1 cellular context compared by ENCODE assay signal in genomic region chr7:133252858-133253521, GRCh38.
TF ChIP-seq lines count a peak whose summit lies in the region.

TSS of gene EXOC4 (plus strand) at chr7:133253078.

TF ChIP-seq in K562, 482 proteins besides CTCF, POLR2A, EP300 and RAD21 (continued from another document and continues in another):
- peak; percentile 93 for TF ChIP-seq CREB3L1 (IDR thresholded peaks at IDR 0.05; ENCODE audit: borderline replicate concordance, low read depth)
- no peak for TF ChIP-seq ZBTB8A (IDR thresholded peaks at IDR 0.05; ENCODE audit: partially characterized antibody)
- TF ChIP-seq HNRNPL (IDR thresholded peaks at IDR 0.05; ENCODE audit: low read depth, low read length) = no peak
- TF ChIP-seq LCOR (CRISPR knock-in tag; IDR thresholded peaks at IDR 0.05) = peak; percentile 59; the same call in 1 of the 2 replicates
- no peak for TF ChIP-seq KLF6 (CRISPR knock-in tag; IDR thresholded peaks at IDR 0.05; ENCODE audit: borderline replicate concordance)
- peak; percentile 90 for TF ChIP-seq SP2 (IDR thresholded peaks at IDR 0.05; ENCODE audit: extremely low read depth, low read depth, low read length, poor library complexity, severe bottlenecking)
- TF ChIP-seq CBX1 (IDR thresholded peaks at IDR 0.05; ENCODE audit: low read depth) = 0 out of 2 replicates have a peak, but pooled peaks have one; percentile 44
- TF ChIP-seq, protein P1, sequence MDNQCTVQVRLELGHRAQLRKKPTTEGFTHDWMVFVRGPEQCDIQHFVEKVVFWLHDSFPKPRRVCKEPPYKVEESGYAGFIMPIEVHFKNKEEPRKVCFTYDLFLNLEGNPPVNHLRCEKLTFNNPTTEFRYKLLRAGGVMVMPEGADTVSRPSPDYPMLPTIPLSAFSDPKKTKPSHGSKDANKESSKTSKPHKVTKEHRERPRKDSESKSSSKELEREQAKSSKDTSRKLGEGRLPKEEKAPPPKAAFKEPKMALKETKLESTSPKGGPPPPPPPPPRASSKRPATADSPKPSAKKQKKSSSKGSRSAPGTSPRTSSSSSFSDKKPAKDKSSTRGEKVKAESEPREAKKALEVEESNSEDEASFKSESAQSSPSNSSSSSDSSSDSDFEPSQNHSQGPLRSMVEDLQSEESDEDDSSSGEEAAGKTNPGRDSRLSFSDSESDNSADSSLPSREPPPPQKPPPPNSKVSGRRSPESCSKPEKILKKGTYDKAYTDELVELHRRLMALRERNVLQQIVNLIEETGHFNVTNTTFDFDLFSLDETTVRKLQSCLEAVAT (IDR thresholded peaks at IDR 0.05) = no peak; a peak in 1 of 4 replicates
- TF ChIP-seq HLTF (IDR thresholded peaks at IDR 0.05) = peak; percentile 62; the same call in 1 of the 2 replicates
- TF ChIP-seq HEY1 (CRISPR knock-in tag; IDR thresholded peaks at IDR 0.05; ENCODE audit: borderline replicate concordance) = no peak
- TF ChIP-seq, protein P2, sequence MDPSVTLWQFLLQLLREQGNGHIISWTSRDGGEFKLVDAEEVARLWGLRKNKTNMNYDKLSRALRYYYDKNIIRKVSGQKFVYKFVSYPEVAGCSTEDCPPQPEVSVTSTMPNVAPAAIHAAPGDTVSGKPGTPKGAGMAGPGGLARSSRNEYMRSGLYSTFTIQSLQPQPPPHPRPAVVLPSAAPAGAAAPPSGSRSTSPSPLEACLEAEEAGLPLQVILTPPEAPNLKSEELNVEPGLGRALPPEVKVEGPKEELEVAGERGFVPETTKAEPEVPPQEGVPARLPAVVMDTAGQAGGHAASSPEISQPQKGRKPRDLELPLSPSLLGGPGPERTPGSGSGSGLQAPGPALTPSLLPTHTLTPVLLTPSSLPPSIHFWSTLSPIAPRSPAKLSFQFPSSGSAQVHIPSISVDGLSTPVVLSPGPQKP (CRISPR knock-in tag; IDR thresholded peaks at IDR 0.05) = no peak
- no peak for TF ChIP-seq ZNF165 (CRISPR knock-in tag; IDR thresholded peaks at IDR 0.05; ENCODE audit: borderline replicate concordance)
- TF ChIP-seq OTX1 (CRISPR knock-in tag; IDR thresholded peaks at IDR 0.05) = peak; percentile 56; the same call in 1 of the 2 replicates
- 0 out of 4 replicates have a peak, but pooled peaks of 1 of the 2 experiments have one; percentile 31 for TF ChIP-seq ETV6 (IDR thresholded peaks at IDR 0.05; ENCODE audit: borderline replicate concordance in 1 of 2, low read depth in 2 of 2, low read length in 1 of 2)
- TF ChIP-seq ETV6 (CRISPR knock-in tag; IDR thresholded peaks at IDR 0.05; ENCODE audit: borderline replicate concordance) = no peak
- TF ChIP-seq ZKSCAN3 (CRISPR knock-in tag; IDR thresholded peaks at IDR 0.05) = no peak
- TF ChIP-seq KHSRP (IDR thresholded peaks at IDR 0.05) = no peak
- TF ChIP-seq MBD2 (IDR thresholded peaks at IDR 0.05; ENCODE audit: borderline replicate concordance, low read depth) = peak; percentile 99
- peak; percentile 97 for TF ChIP-seq NR2C2 (CRISPR knock-in tag; IDR thresholded peaks at IDR 0.05)
- peak; percentile 99 for TF ChIP-seq NR2C2 (tag; IDR thresholded peaks at IDR 0.05)
- peak; percentile 80 for TF ChIP-seq SIN3B (IDR thresholded peaks at IDR 0.05; ENCODE audit: low read depth)
- TF ChIP-seq NFXL1 (CRISPR knock-in tag; IDR thresholded peaks at IDR 0.05) = no peak
- no peak for TF ChIP-seq SRSF7 (optimal IDR thresholded peaks at IDR 0.05; ENCODE audit: low read depth, low read length)
- peak; percentile 94 for TF ChIP-seq ZNF143 (CRISPR knock-in tag; IDR thresholded peaks at IDR 0.05)
- TF ChIP-seq TOE1 (IDR thresholded peaks at IDR 0.05; ENCODE audit: borderline replicate concordance) = peak; percentile 8; the same call in 1 of the 2 replicates
- TF ChIP-seq TOE1 (CRISPR knock-in tag; IDR thresholded peaks at IDR 0.05; ENCODE audit: borderline replicate concordance, low read depth) = no peak
- TF ChIP-seq FOXP1 (CRISPR knock-in tag; IDR thresholded peaks at IDR 0.05) = peak; percentile 40; the same call in 1 of the 2 replicates
- TF ChIP-seq, protein P3, sequence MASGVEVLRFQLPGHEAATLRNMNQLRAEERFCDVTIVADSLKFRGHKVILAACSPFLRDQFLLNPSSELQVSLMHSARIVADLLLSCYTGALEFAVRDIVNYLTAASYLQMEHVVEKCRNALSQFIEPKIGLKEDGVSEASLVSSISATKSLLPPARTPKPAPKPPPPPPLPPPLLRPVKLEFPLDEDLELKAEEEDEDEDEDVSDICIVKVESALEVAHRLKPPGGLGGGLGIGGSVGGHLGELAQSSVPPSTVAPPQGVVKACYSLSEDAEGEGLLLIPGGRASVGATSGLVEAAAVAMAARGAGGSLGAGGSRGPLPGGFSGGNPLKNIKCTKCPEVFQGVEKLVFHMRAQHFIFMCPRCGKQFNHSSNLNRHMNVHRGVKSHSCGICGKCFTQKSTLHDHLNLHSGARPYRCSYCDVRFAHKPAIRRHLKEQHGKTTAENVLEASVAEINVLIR (CRISPR knock-in tag; IDR thresholded peaks at IDR 0.05) = peak; percentile 85
- TF ChIP-seq PML (IDR thresholded peaks at IDR 0.05; ENCODE audit: low read length) = peak; percentile 78; the same call in 1 of the 2 replicates
- no peak for TF ChIP-seq ZNF695 (CRISPR knock-in tag; IDR thresholded peaks at IDR 0.05)
- TF ChIP-seq, protein P4, sequence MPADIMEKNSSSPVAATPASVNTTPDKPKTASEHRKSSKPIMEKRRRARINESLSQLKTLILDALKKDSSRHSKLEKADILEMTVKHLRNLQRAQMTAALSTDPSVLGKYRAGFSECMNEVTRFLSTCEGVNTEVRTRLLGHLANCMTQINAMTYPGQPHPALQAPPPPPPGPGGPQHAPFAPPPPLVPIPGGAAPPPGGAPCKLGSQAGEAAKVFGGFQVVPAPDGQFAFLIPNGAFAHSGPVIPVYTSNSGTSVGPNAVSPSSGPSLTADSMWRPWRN (IDR thresholded peaks at IDR 0.05; ENCODE audit: low read depth) = no peak
- TF ChIP-seq ZNF512 (tag; IDR thresholded peaks at IDR 0.05) = no peak
- TF ChIP-seq ZNF354B (CRISPR knock-in tag; IDR thresholded peaks at IDR 0.05) = no peak
- TF ChIP-seq RBFOX2 (IDR thresholded peaks at IDR 0.05; ENCODE audit: low read depth, low read length) = peak; percentile 89
- TF ChIP-seq FOXK2 (conservative IDR thresholded peaks at IDR 0.05 in 1 of 2, IDR thresholded peaks at IDR 0.05 in 1 of 2; ENCODE audit: low read depth in 2 of 2) = peak; percentile 42 to 71; a peak in 3 of 4 replicates
- no peak for TF ChIP-seq CEBPB (tag; IDR thresholded peaks at IDR 0.05)
- TF ChIP-seq KDM1A (IDR thresholded peaks at IDR 0.05) = no peak
- TF ChIP-seq, protein P5, sequence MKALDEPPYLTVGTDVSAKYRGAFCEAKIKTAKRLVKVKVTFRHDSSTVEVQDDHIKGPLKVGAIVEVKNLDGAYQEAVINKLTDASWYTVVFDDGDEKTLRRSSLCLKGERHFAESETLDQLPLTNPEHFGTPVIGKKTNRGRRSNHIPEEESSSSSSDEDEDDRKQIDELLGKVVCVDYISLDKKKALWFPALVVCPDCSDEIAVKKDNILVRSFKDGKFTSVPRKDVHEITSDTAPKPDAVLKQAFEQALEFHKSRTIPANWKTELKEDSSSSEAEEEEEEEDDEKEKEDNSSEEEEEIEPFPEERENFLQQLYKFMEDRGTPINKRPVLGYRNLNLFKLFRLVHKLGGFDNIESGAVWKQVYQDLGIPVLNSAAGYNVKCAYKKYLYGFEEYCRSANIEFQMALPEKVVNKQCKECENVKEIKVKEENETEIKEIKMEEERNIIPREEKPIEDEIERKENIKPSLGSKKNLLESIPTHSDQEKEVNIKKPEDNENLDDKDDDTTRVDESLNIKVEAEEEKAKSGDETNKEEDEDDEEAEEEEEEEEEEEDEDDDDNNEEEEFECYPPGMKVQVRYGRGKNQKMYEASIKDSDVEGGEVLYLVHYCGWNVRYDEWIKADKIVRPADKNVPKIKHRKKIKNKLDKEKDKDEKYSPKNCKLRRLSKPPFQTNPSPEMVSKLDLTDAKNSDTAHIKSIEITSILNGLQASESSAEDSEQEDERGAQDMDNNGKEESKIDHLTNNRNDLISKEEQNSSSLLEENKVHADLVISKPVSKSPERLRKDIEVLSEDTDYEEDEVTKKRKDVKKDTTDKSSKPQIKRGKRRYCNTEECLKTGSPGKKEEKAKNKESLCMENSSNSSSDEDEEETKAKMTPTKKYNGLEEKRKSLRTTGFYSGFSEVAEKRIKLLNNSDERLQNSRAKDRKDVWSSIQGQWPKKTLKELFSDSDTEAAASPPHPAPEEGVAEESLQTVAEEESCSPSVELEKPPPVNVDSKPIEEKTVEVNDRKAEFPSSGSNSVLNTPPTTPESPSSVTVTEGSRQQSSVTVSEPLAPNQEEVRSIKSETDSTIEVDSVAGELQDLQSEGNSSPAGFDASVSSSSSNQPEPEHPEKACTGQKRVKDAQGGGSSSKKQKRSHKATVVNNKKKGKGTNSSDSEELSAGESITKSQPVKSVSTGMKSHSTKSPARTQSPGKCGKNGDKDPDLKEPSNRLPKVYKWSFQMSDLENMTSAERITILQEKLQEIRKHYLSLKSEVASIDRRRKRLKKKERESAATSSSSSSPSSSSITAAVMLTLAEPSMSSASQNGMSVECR (CRISPR knock-in tag; IDR thresholded peaks at IDR 0.05) = peak; percentile 77
- TF ChIP-seq THRB (CRISPR knock-in tag; conservative IDR thresholded peaks at IDR 0.05) = 0 out of 2 replicates have a peak, but pooled peaks have one; percentile 8
- TF ChIP-seq CREM (IDR thresholded peaks at IDR 0.05; ENCODE audit: low read depth) = peak; percentile 97
- TF ChIP-seq CREBBP (IDR thresholded peaks at IDR 0.05; ENCODE audit: low read depth, low read length) = no peak
- no peak for TF ChIP-seq ZNF184 (CRISPR knock-in tag; IDR thresholded peaks at IDR 0.05)
- peak; percentile 94 for TF ChIP-seq CREB1 (IDR thresholded peaks at IDR 0.05)
- peak; percentile 91 for TF ChIP-seq CREB1 (CRISPR knock-in tag; IDR thresholded peaks at IDR 0.05)
- no peak for TF ChIP-seq SIRT6 (IDR thresholded peaks at IDR 0.05; ENCODE audit: low read depth, low read length)
- no peak for TF ChIP-seq BCOR (IDR thresholded peaks at IDR 0.05)
- TF ChIP-seq PCBP1 (IDR thresholded peaks at IDR 0.05; ENCODE audit: low read depth, low read length, poor library complexity, severe bottlenecking) = no peak
- no peak for TF ChIP-seq NFIX (CRISPR knock-in tag; IDR thresholded peaks at IDR 0.05; ENCODE audit: low read depth)
- TF ChIP-seq, protein P6, sequence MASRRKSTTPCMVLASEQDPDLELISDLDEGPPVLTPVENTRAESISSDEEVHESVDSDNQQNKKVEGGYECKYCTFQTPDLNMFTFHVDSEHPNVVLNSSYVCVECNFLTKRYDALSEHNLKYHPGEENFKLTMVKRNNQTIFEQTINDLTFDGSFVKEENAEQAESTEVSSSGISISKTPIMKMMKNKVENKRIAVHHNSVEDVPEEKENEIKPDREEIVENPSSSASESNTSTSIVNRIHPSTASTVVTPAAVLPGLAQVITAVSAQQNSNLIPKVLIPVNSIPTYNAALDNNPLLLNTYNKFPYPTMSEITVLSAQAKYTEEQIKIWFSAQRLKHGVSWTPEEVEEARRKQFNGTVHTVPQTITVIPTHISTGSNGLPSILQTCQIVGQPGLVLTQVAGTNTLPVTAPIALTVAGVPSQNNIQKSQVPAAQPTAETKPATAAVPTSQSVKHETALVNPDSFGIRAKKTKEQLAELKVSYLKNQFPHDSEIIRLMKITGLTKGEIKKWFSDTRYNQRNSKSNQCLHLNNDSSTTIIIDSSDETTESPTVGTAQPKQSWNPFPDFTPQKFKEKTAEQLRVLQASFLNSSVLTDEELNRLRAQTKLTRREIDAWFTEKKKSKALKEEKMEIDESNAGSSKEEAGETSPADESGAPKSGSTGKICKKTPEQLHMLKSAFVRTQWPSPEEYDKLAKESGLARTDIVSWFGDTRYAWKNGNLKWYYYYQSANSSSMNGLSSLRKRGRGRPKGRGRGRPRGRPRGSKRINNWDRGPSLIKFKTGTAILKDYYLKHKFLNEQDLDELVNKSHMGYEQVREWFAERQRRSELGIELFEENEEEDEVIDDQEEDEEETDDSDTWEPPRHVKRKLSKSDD (conservative IDR thresholded peaks at IDR 0.05; ENCODE audit: low read length) = no peak
- peak; percentile 99 for TF ChIP-seq PHF8 (IDR thresholded peaks at IDR 0.05; ENCODE audit: borderline replicate concordance, low read length)
- peak in 1 of 2 experiments; percentile 65; a peak in 3 of 4 replicates for TF ChIP-seq TBL1XR1 (IDR thresholded peaks at IDR 0.05; ENCODE audit: low read length in 2 of 2)
- TF ChIP-seq POLR2H (tag; IDR thresholded peaks at IDR 0.05; ENCODE audit: low read depth) = peak; percentile 78
